ENCODE assay signal across 13 cellular contexts in the genomic region with DNA sequence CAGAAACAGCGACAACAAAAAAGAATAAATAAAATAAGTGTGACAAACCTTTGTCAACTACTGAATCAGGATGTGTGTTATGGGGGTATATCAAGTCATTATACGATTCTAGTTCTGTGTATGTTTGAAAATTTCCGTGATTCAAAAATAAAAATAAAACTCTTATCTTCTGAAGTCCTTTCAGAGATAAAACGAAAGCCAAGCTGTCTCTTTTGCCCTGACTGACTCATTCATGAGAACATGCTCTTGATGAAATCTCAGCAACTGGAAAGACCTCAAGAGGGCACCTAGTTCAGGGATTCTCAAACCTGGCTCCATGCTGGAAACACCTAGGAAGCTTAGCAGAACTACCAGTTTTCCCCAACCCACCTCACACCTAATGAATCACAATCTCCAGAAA. TPM values are rescaled to one million over a fixed set of nuclear protein-coding genes. Genes with fewer than 3 reads are reported as not detected.
A peak's percentile ranks its signal among the peaks of the same experiment; 100 is the strongest.
DNase-seq lines count a peak whose midpoint lies in the region; ATAC-seq, FAIRE-seq and TF ChIP-seq lines count a peak whose summit lies in the region.
"Had no signal": no experiment of that assay in that cellular context is flagged by ENCODE, and none has a peak within 500 bp of the region (broad histone marks: within the 10 kb centered on the region; RNA-seq: fewer than 3 reads in every experiment).

No MANE protein-coding gene starts in this region.

- WGBS in H9 (ENCODE audit: extremely low coverage, insufficient read length, low lambda C conversion rate), result no CpG with 5 or more reads among the region's 4 CpGs

- H3K18ac ChIP-seq in H9 (ENCODE audit: insufficient read length, low read depth, low read length), result no peak overlapping the region

- H2AFZ ChIP-seq in H9 (ENCODE audit: low read length) (no peak overlapping the region), astrocyte (ENCODE audit: low read depth, low read length) (no peak overlapping the region)

- H3K36me3 Mint-ChIP-seq in H9 (ENCODE audit: insufficient read depth in 1 of 3, low read depth in 3 of 3) (peaks cover 49 to 92% (median 50%) of the 10 kb centered on the region in 3 experiments), astrocyte (ENCODE audit: low read depth, unreplicated experiment) (peaks cover 37% of the 10 kb centered on the region), memory B cell (peaks cover 22% of the 10 kb centered on the region)

- H3K4me1 ChIP-seq in BLaER1, result peaks cover 58% of the 10 kb centered on the region
- peaks cover 12% of the 10 kb centered on the region; the same call in 1 of the 2 replicates for H3K4me1 ChIP-seq in H9 (ENCODE audit: insufficient read depth, low read length)
- no peaks in the 10 kb centered on the region for H3K4me1 ChIP-seq in astrocyte (ENCODE audit: insufficient read depth, low read length)
- H3K4me1 ChIP-seq in colonic mucosa, result no peaks in the 10 kb centered on the region

- H3K36me3 ChIP-seq in BLaER1 (peaks cover 88% of the 10 kb centered on the region), astrocyte (ENCODE audit: insufficient read depth, low read length) (peaks cover 10% of the 10 kb centered on the region), colonic mucosa (peaks cover 4% of the 10 kb centered on the region)

- no peaks in the 10 kb centered on the region for H3K23me2 ChIP-seq in H9 (ENCODE audit: insufficient read length, low read depth, low read length, poor library complexity, severe bottlenecking)

- no peak overlapping the region for H2BK20ac ChIP-seq in H9 (ENCODE audit: low read depth, low read length, poor library complexity, severe bottlenecking)

- H2BK120ac ChIP-seq in H9 (ENCODE audit: low read depth, low read length, poor library complexity, severe bottlenecking), result no peak overlapping the region

- H3K4ac ChIP-seq in H9 (ENCODE audit: low read depth, low read length), result no peak overlapping the region

- ATAC-seq in memory B cell (ENCODE audit: low read depth), result no peak
- ATAC-seq: K562 had no signal

- H3K27ac Mint-ChIP-seq in H9, result peak overlapping the region; percentile 72 to 87 (median 86); a peak in 5 of 7 replicates
- peak overlapping the region; percentile 68 for H3K27ac Mint-ChIP-seq in astrocyte (ENCODE audit: unreplicated experiment)
- H3K27ac Mint-ChIP-seq in memory B cell, result peak overlapping the region; percentile 17

- H3K4me2 ChIP-seq in BLaER1 (peak overlapping the region; percentile 50; the same call in 1 of the 2 replicates), H9 (ENCODE audit: insufficient read depth, insufficient read length, low read length) (no peak overlapping the region), astrocyte (ENCODE audit: low read length) (no peak overlapping the region)

- no peak overlapping the region for H4K8ac ChIP-seq in H9 (replicated peaks; ENCODE audit: insufficient read length, low read depth, low read length)

- no peak overlapping the region for H3K23ac ChIP-seq in H9 (ENCODE audit: insufficient read length, low read depth, low read length)

- H2BK5ac ChIP-seq in H9 (ENCODE audit: insufficient read length, low read length), result no peak overlapping the region

- no peak overlapping the region for H2BK12ac ChIP-seq in H9 (ENCODE audit: insufficient read length, low read depth, low read length)

- H3K27ac ChIP-seq in BLaER1, result no peak overlapping the region
- H3K27ac ChIP-seq in H9 (ENCODE audit: insufficient read length, low read depth, low read length), result no peak overlapping the region
- H3K27ac ChIP-seq in astrocyte (ENCODE audit: low read depth, low read length), result no peak overlapping the region
- no peak overlapping the region for H3K27ac ChIP-seq in colonic mucosa

- H3K4me3 ChIP-seq in BLaER1, result no peak overlapping the region
- no peak overlapping the region for H3K4me3 ChIP-seq in astrocyte (ENCODE audit: insufficient read depth, low read depth, low read length)
- H3K4me3 ChIP-seq in colonic mucosa, result no peak overlapping the region
- H3K4me3 ChIP-seq: cardiac muscle cell, K562 had no signal

- H3K14ac ChIP-seq in H9 (ENCODE audit: insufficient read depth, low read length), result no peak overlapping the region

- H3T11ph ChIP-seq in H9 (ENCODE audit: low read length), result no peak overlapping the region

- H3K9me3 Mint-ChIP-seq in H9 (peaks cover 14 to 16% of the 10 kb centered on the region in 2 experiments; a peak in 4 of 5 replicates), astrocyte (ENCODE audit: unreplicated experiment) (peaks cover 5% of the 10 kb centered on the region), memory B cell (no peaks in the 10 kb centered on the region)
- H3K9me3 Mint-ChIP-seq: CD4-positive, alpha-beta memory T cell had no signal

- no peak overlapping the region for H3K56ac ChIP-seq in H9 (ENCODE audit: insufficient read length, low read depth, low read length)

- H3K79me2 ChIP-seq in H9 (ENCODE audit: insufficient read depth, low read length) (peaks cover 84% of the 10 kb centered on the region), astrocyte (ENCODE audit: insufficient read depth, low read length) (peaks cover 94% of the 10 kb centered on the region)

- H3K9ac ChIP-seq in BLaER1 (no peak overlapping the region), H9 (ENCODE audit: extremely low read depth, insufficient read length, low read length) (no peak overlapping the region), astrocyte (ENCODE audit: low read length) (no peak overlapping the region), colonic mucosa (ENCODE audit: low read depth in 2 of 2, low read length in 2 of 2) (no peak overlapping the region)

- H3K79me1 ChIP-seq in H9 (ENCODE audit: insufficient read depth, low read depth, low read length, poor library complexity, severe bottlenecking), result peaks cover 17% of the 10 kb centered on the region

- no peak overlapping the region for H2BK15ac ChIP-seq in H9 (ENCODE audit: low read depth, low read length)

- H3K4me1 Mint-ChIP-seq in H9 (peaks cover 48 to 51% of the 10 kb centered on the region in 2 experiments), astrocyte (ENCODE audit: low read depth, unreplicated experiment) (peaks cover 21% of the 10 kb centered on the region), memory B cell (peaks cover 33% of the 10 kb centered on the region)

- no peaks in the 10 kb centered on the region for H3K27me3 Mint-ChIP-seq in H9 (ENCODE audit: low read depth)
- H3K27me3 Mint-ChIP-seq in astrocyte (ENCODE audit: low read depth, unreplicated experiment), result no peaks in the 10 kb centered on the region
- H3K27me3 Mint-ChIP-seq in memory B cell, result no peaks in the 10 kb centered on the region
- H3K27me3 Mint-ChIP-seq: CD4-positive, alpha-beta memory T cell had no signal

- H4K20me1 ChIP-seq in BLaER1, result peaks cover 88% of the 10 kb centered on the region
- H4K20me1 ChIP-seq in H9 (ENCODE audit: control insufficient read depth, insufficient read depth, insufficient read length), result no peaks in the 10 kb centered on the region
- peaks cover 82% of the 10 kb centered on the region for H4K20me1 ChIP-seq in astrocyte (ENCODE audit: insufficient read depth, low read length)

- H3K4me3 Mint-ChIP-seq in H9 (no peak overlapping the region), astrocyte (ENCODE audit: unreplicated experiment) (no peak overlapping the region), memory B cell (no peak overlapping the region)

- no peak for FAIRE-seq in astrocyte (lab: Jason Lieb, UNC)
- FAIRE-seq: K562 had no signal

- TF ChIP-seq CTCF in H9 (conservative IDR thresholded peaks at IDR 0.05) (no peak), astrocyte (IDR thresholded peaks at IDR 0.05; ENCODE audit: insufficient read depth, low read depth, low read length) (no peak), colonic mucosa (IDR thresholded peaks at IDR 0.05) (no peak)

- intact Hi-C loops in colonic mucosa (cut with DNase I), result no loop called here

- H3K9me3 ChIP-seq in BLaER1 (peaks cover 26% of the 10 kb centered on the region; the same call in 1 of the 2 replicates), H9 (ENCODE audit: control insufficient read depth, low read depth, low read length) (no peaks in the 10 kb centered on the region), astrocyte (ENCODE audit: insufficient read depth, low read depth, low read length) (no peaks in the 10 kb centered on the region), colonic mucosa (no peaks in the 10 kb centered on the region)

- H4K91ac ChIP-seq in H9 (ENCODE audit: insufficient read length, low read depth, low read length), result no peak overlapping the region

- DNase-seq in H9, result no peak
- DNase-seq in astrocyte (ENCODE audit: low read depth), result no peak
- DNase-seq in memory B cell (ENCODE audit: low spot score in 2 of 2), result no peak
- no peak for DNase-seq in cerebellar cortex (ENCODE audit: low spot score)
- no peak for DNase-seq in inferior parietal cortex (ENCODE audit: extremely low spot score)
- DNase-seq in colonic mucosa, result no peak
- DNase-seq in activated gamma-delta T cell (lab: John Stamatoyannopoulos, UW), result no peak
- DNase-seq: activated CD8-positive, alpha-beta memory T cell treated with anti-CD3 and anti-CD28 coated beads for 24 hours; CD4-positive, alpha-beta memory T cell; NCI-H2081 had no signal

- H4K5ac ChIP-seq in H9 (ENCODE audit: insufficient read length, low read depth, low read length), result no peak overlapping the region

- H3K27me3 ChIP-seq in BLaER1 (no peaks in the 10 kb centered on the region), H9 (ENCODE audit: insufficient read depth, low read length) (no peaks in the 10 kb centered on the region), astrocyte (ENCODE audit: insufficient read depth, low read length) (no peaks in the 10 kb centered on the region), colonic mucosa (no peaks in the 10 kb centered on the region)
- H3K27me3 ChIP-seq: cardiac muscle cell had no signal

- H2AK5ac ChIP-seq in H9 (ENCODE audit: insufficient read length, low read length), result no peak overlapping the region

RNA-seq across cellular contexts. Expression of a gene that starts 9.2 kb away (rescaled TPM):
- 114 and 125 TPM in 2 replicates for total RNA-seq in H9 (2021)
- 105 and 122 TPM in 2 replicates for total RNA-seq in astrocyte
- total RNA-seq in colonic mucosa, result 10 to 100 TPM; 46.8 to 72.6 TPM

Comparison
In these comparisons a context has a peak if more than half of its experiments do, and no peak if none do; other contexts are left out.
1. H3K27ac Mint-ChIP-seq: peak in every context shown above with its lines; median percentile 86 in H9; 68 in astrocyte; 17 in memory B cell.